Comparison of ENCODE assay signal across 12 cellular contexts in genomic region chr4:12118651-12119213, GRCh38.
DNase-seq lines count a peak whose midpoint lies in the region; ATAC-seq, FAIRE-seq and TF ChIP-seq lines count a peak whose summit lies in the region.
"Had no signal": no experiment of that assay in that cellular context is flagged by ENCODE, and none has a peak within 500 bp of the region (broad histone marks: within the 10 kb centered on the region; RNA-seq: fewer than 3 reads in every experiment).

No MANE protein-coding gene starts in this region.

- H3K4me1 ChIP-seq in tibial artery, result no peaks in the 10 kb centered on the region

- TF ChIP-seq CTCF in tibial artery (IDR thresholded peaks at IDR 0.05), result no peak

- no peak for FAIRE-seq in H54 (lab: Jason Lieb, UNC)

- no peak overlapping the region for H3K27ac ChIP-seq in tibial artery

- no peaks in the 10 kb centered on the region for H3K36me3 ChIP-seq in tibial artery

- TF ChIP-seq POLR2A in H54 (IDR thresholded peaks at IDR 0.05; ENCODE audit: low read depth, low read length), result no peak

- DNase-seq in fibroblast of peridontal ligament (ENCODE audit: extremely low read depth) (peak; percentile 5), NCI-H2227 (lab: John Stamatoyannopoulos, UW; ENCODE audit: unreplicated experiment) (no peak), tibial artery (no peak), H54 (ENCODE audit: insufficient read length, low spot score) (no peak)
- DNase-seq: CD4-positive, CD25-positive, alpha-beta regulatory T cell; effector memory CD4-positive, alpha-beta T cell; SW 1271 had no signal

- intact Hi-C loops in tibial artery (cut with DNase I; ENCODE audit: low total_unique reads), result no loop called here

- ATAC-seq in GM18502 (IDR thresholded peaks at IDR 0.05; ENCODE audit: poor library complexity, unreplicated experiment), result peak; percentile 64
- ATAC-seq in GM21619 (IDR thresholded peaks at IDR 0.05; ENCODE audit: unreplicated experiment), result peak; percentile 87
- peak; percentile 85 for ATAC-seq in HG03575 (IDR thresholded peaks at IDR 0.05; ENCODE audit: extremely low read depth, insufficient number of reproducible peaks, low FRiP score, unreplicated experiment)
- no peak for ATAC-seq in HG03139 (IDR thresholded peaks at IDR 0.05; ENCODE audit: unreplicated experiment)
- ATAC-seq: activated T-helper 17 cell treated with anti-CD3 and anti-CD28 coated beads, Interleukin-2, amount 50 U/mL, for 72 hours had no signal

- H3K27me3 ChIP-seq in tibial artery, result no peaks in the 10 kb centered on the region

- H3K4me3 ChIP-seq in tibial artery, result no peak overlapping the region

- no peaks in the 10 kb centered on the region for H3K9me3 ChIP-seq in tibial artery
